In genomic region chr6:27502508-27503435, GRCh38 we compare ENCODE assay signal across 8 cellular contexts. TPM values are rescaled to one million over a fixed set of nuclear protein-coding genes. Genes with fewer than 3 reads are reported as not detected.
DNase-seq lines count a peak whose midpoint lies in the region; ATAC-seq and TF ChIP-seq lines count a peak whose summit lies in the region.

No MANE protein-coding gene starts in this region.

- POLR2A ChIA-PET in HCT116 (lab: Charles Lee), result interaction anchor here (1.4 kb wide), 1 partner anchor 309 kb away, joined by 4 read pairs; no protein-coding TSS in a partner anchor

- intact Hi-C loops in HCT116 (cut with micrococcal nuclease), result loop anchor here (1.0 to 2.0 kb wide), 2 partner anchors 16 to 314 kb away; no protein-coding TSS in a partner anchor

- H3K4me1 ChIP-seq in DOHH2 (ENCODE audit: control insufficient read depth, low read length) (peaks cover 18% of the 10 kb centered on the region), HCT116 (ENCODE audit: control insufficient read depth in 1 of 2, insufficient read depth in 2 of 2, low read length in 2 of 2) (peaks cover 8 to 31% of the 10 kb centered on the region in 2 experiments; a peak in 3 of 4 replicates)

- H3K27ac ChIP-seq in DOHH2 (ENCODE audit: low read depth, low read length) (peak overlapping the region; percentile 2; the same call in 1 of the 2 replicates), HCT116 (ENCODE audit: low read depth, low read length) (peak overlapping the region; percentile 42)

- H3K27me3 ChIP-seq in DOHH2 (ENCODE audit: control insufficient read depth, low read length), result peaks cover 37% of the 10 kb centered on the region
- H3K27me3 ChIP-seq in HCT116 (ENCODE audit: insufficient read depth, low read length), result no peaks in the 10 kb centered on the region

- peak overlapping the region; percentile 47 for H3K9ac ChIP-seq in HCT116 (ENCODE audit: low read length)

- H3K4me3 ChIP-seq in DOHH2 (ENCODE audit: low read length), result peak overlapping the region; percentile 94
- peak overlapping the region; percentile 51 to 59 for H3K4me3 ChIP-seq in HCT116 (replicated peaks in 1 of 2; ENCODE audit: low read depth in 1 of 2, low read length in 2 of 2)
- H3K4me3 ChIP-seq in astrocyte of the spinal cord (ENCODE audit: low read depth, low read length), result peak overlapping the region; percentile 56

- BruUV-seq in HCT116 (replicated peaks; lab: Mats Ljungman, UMichigan), result no TSS peak

- ATAC-seq in HCT116, result peak; percentile 56

- H3K36me3 ChIP-seq in DOHH2 (ENCODE audit: control insufficient read depth, low read length), result no peaks in the 10 kb centered on the region
- no peaks in the 10 kb centered on the region for H3K36me3 ChIP-seq in HCT116 (ENCODE audit: control insufficient read depth in 1 of 2, insufficient read depth in 2 of 2, low read length in 2 of 2)

- no peaks in the 10 kb centered on the region for H3K9me3 ChIP-seq in DOHH2 (ENCODE audit: control insufficient read depth, insufficient read depth, low read length)
- no peaks in the 10 kb centered on the region for H3K9me3 ChIP-seq in HCT116 (ENCODE audit: control insufficient read depth in 1 of 2, insufficient read depth in 1 of 2, low read depth in 1 of 2, low read length in 2 of 2)

- TF ChIP-seq RAD21 in HCT116 (IDR thresholded peaks at IDR 0.05; ENCODE audit: low read depth), result no peak

- H4K20me1 ChIP-seq in DOHH2 (ENCODE audit: control insufficient read depth, insufficient read depth, low read depth, low read length) (no peaks in the 10 kb centered on the region; the same call in 1 of the 2 replicates), HCT116 (ENCODE audit: insufficient read depth) (no peaks in the 10 kb centered on the region)

- H3K79me2 ChIP-seq in DOHH2 (ENCODE audit: control insufficient read depth, low read length) (no peaks in the 10 kb centered on the region), HCT116 (ENCODE audit: insufficient read depth, low read length) (no peaks in the 10 kb centered on the region)

- H2AFZ ChIP-seq in HCT116 (ENCODE audit: low read depth, low read length, poor library complexity, severe bottlenecking), result peak overlapping the region; percentile 95

- peak; percentile 68 for DNase-seq in HCT116 (ENCODE audit: low read depth, low spot score)
- peak; percentile 40 to 86 (median 61) for DNase-seq in NCI-H1417 (lab: John Stamatoyannopoulos, UW)
- DNase-seq in T1000 (lab: John Stamatoyannopoulos, UW), result peak; percentile 65
- peak; percentile 74 for DNase-seq in astrocyte of the spinal cord (ENCODE audit: low read depth, low spot score)
- peak; percentile 27 for DNase-seq in iPS-NIHi11 (ENCODE audit: low spot score)
- DNase-seq in stimulated activated CD4-positive, alpha-beta T cell treated with anti-CD3 and anti-CD28 coated beads, Interleukin-12 subunit alpha, Interleukin-12 subunit beta, amount 100 ng/mL, for 48 hours (ENCODE audit: low read depth in 2 of 3, low spot score in 1 of 3), result peak; percentile 75 to 82 (median 78)
- DNase-seq in GOT3 (lab: John Stamatoyannopoulos, UW), result no peak

- CTCF ChIA-PET in HCT116 (lab: Charles Lee), result interaction anchor here (0.7 kb wide), 1 partner anchor 224 kb away, joined by 3 read pairs; no protein-coding TSS in a partner anchor

- H3K9me2 ChIP-seq in DOHH2 (replicated peaks; ENCODE audit: control insufficient read depth, low read length), result no peaks in the 10 kb centered on the region
- H3K9me2 ChIP-seq in HCT116 (ENCODE audit: insufficient read depth), result no peaks in the 10 kb centered on the region

- peak overlapping the region; percentile 98 for H3K4me2 ChIP-seq in DOHH2 (ENCODE audit: low read length)
- H3K4me2 ChIP-seq in HCT116 (ENCODE audit: low read length), result peak overlapping the region; percentile 74

- in situ Hi-C loops in astrocyte of the spinal cord (cut with HindIII; ENCODE audit: low sequenced_read_pairs), result no loop called here

- RAD21 ChIA-PET in HCT116 (lab: Charles Lee; ENCODE audit: low non-redundant PET in 1 of 2, low total read pairs in 2 of 2, uncharacterized antibody in 2 of 2, unreplicated experiment in 2 of 2), result interaction anchor here in 1 of 2 experiments (0.8 kb wide), 1 partner anchor 325 kb away, joined by 3 read pairs; no protein-coding TSS in a partner anchor

- peaks cover 13% of the 10 kb centered on the region for H3F3A ChIP-seq in DOHH2 (ENCODE audit: control insufficient read depth, insufficient read depth)

- peak; percentile 19 for TF ChIP-seq POLR2A in HCT116 (IDR thresholded peaks at IDR 0.05; ENCODE audit: borderline replicate concordance, extremely low read depth, insufficient read depth, insufficient read length)

- TF ChIP-seq CTCF in DOHH2 (IDR thresholded peaks at IDR 0.05; ENCODE audit: low read depth, low read length, poor library complexity, severe bottlenecking) (no peak), HCT116 (IDR thresholded peaks at IDR 0.05 in 2 of 3, conservative IDR thresholded peaks at IDR 0.05 in 1 of 3; ENCODE audit: borderline replicate concordance in 1 of 3, insufficient read depth in 1 of 3, low read depth in 2 of 3, low read length in 2 of 3) (no peak), astrocyte of the spinal cord (IDR thresholded peaks at IDR 0.05; ENCODE audit: low read depth, low read length) (no peak)

TF ChIP-seq in HCT116, 20 proteins besides CTCF, POLR2A, EP300 and RAD21 (continues in another document):
- TF ChIP-seq ZNF274 (IDR thresholded peaks at IDR 0.05; ENCODE audit: low read depth, low read length), result no peak
- TF ChIP-seq SP1 (IDR thresholded peaks at IDR 0.05; ENCODE audit: low read depth), result 0 out of 2 replicates have a peak, but pooled peaks have one; percentile 6
- no peak for TF ChIP-seq EGR1 (IDR thresholded peaks at IDR 0.05; ENCODE audit: low read depth)
- TF ChIP-seq SIN3A (IDR thresholded peaks at IDR 0.05; ENCODE audit: low read depth), result no peak
- no peak for TF ChIP-seq ZFX (IDR thresholded peaks at IDR 0.05)
- peak; percentile 21; the same call in 1 of the 2 replicates for TF ChIP-seq SRF (IDR thresholded peaks at IDR 0.05; ENCODE audit: low read depth)
- no peak for TF ChIP-seq POLR2AphosphoS5 (IDR thresholded peaks at IDR 0.05; ENCODE audit: low read depth, low read length)
- TF ChIP-seq CBX3 (IDR thresholded peaks at IDR 0.05; ENCODE audit: low read depth), result peak; percentile 80; the same call in 1 of the 2 replicates
- no peak for TF ChIP-seq JUND (IDR thresholded peaks at IDR 0.05)
- TF ChIP-seq FOSL1 (IDR thresholded peaks at IDR 0.05; ENCODE audit: low read depth), result peak; percentile 17
- TF ChIP-seq EZH2 (IDR thresholded peaks at IDR 0.05), result no peak
- TF ChIP-seq ATF3 (IDR thresholded peaks at IDR 0.05), result peak; percentile 86
- no peak for TF ChIP-seq YY1 (IDR thresholded peaks at IDR 0.05; ENCODE audit: extremely low read depth, insufficient replicate concordance, low read depth, low read length)
- TF ChIP-seq TCF7L2 (IDR thresholded peaks at IDR 0.05; ENCODE audit: borderline replicate concordance, extremely low read depth, insufficient read depth, insufficient read length), result no peak
- TF ChIP-seq ZBTB33 (IDR thresholded peaks at IDR 0.05; ENCODE audit: extremely low read depth, insufficient replicate concordance, low read length), result no peak
- TF ChIP-seq MAX (IDR thresholded peaks at IDR 0.05), result peak; percentile 36; the same call in 1 of the 2 replicates
- peak; percentile 32; the same call in 1 of the 2 replicates for TF ChIP-seq CEBPB (IDR thresholded peaks at IDR 0.05; ENCODE audit: low read depth)
- TF ChIP-seq ELF1 (IDR thresholded peaks at IDR 0.05; ENCODE audit: borderline replicate concordance, low read depth), result peak; percentile 48; the same call in 1 of the 2 replicates
- TF ChIP-seq EZH2phosphoT487 (IDR thresholded peaks at IDR 0.05; ENCODE audit: borderline replicate concordance), result no peak

RNA-seq across cellular contexts. Expression of gene ZNF184, which starts 29.9 kb away (rescaled TPM):
- total RNA-seq in HCT116 (2021; ENCODE audit: unreplicated experiment), result 9.4 TPM
- polyA plus RNA-seq in HCT116 (2012), result 2.5 and 3.9 TPM in 2 replicates
